1 cellular context compared by ENCODE assay signal in the genomic region with DNA sequence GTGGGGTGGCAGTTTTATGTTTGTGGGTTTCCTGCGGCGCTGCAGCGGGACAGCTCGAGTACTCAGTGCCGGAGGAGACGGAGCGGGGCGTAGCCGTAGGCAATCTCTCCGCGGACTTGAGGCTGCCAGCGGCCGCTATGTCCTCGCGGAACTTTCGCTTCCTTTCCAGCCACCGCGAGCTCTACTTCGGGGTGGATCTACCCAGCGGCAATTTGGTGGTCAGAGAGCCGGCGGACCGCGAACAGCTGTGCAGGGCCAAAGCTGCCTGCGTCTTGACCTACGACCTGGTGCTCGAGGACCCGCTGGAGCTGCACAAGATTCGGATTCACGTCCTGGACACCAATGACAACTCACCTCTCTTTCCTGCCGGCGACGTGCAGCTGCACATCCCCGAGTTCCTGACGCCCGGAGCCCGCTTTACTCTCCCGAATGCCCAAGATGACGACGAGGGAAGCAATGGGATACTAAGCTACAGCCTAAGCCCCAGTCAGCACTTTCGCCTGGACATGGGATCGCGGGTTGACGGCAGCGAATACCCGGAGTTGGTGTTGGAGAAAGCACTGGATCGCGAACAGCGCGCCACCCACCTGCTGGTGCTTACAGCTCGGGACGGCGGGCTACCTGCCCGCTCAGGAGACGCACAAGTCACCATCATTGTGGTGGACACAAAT.
TF ChIP-seq lines count a peak whose summit lies in the region.

No MANE protein-coding gene starts in this region.

TF ChIP-seq in GM23338, 12 proteins besides CTCF, POLR2A, EP300 and RAD21 (continued from another document):
- TF ChIP-seq ZNF462 (CRISPR knock-in tag; IDR thresholded peaks at IDR 0.05) (no peak), JUNB (IDR thresholded peaks at IDR 0.05; ENCODE audit: unreplicated experiment) (no peak), NANOG (IDR thresholded peaks at IDR 0.05; ENCODE audit: borderline replicate concordance) (no peak), EZH2phosphoT487 (IDR thresholded peaks at IDR 0.05; ENCODE audit: unreplicated experiment) (no peak), STAT1 (IDR thresholded peaks at IDR 0.05; ENCODE audit: unreplicated experiment) (no peak), ETS1 (IDR thresholded peaks at IDR 0.05) (no peak), CREB1 (CRISPR knock-in tag; IDR thresholded peaks at IDR 0.05; ENCODE audit: low read depth) (no peak)
